Comparison of ENCODE assay signal across 1 cellular context in genomic region chr7:33050425-33051318, GRCh38.
TF ChIP-seq lines count a peak whose summit lies in the region.

No MANE protein-coding gene starts in this region.

TF ChIP-seq in HEK293, 187 proteins besides CTCF, POLR2A, EP300 and RAD21 (continued from another document):
- no peak for TF ChIP-seq TSHZ1 (tag by site-specific recombination; IDR thresholded peaks at IDR 0.05; ENCODE audit: borderline replicate concordance)
- no peak for TF ChIP-seq ZNF155 (tag by site-specific recombination; IDR thresholded peaks at IDR 0.05)
- no peak for TF ChIP-seq ZNF558 (tag by site-specific recombination; IDR thresholded peaks at IDR 0.05)
